ENCODE assay signal across 26 cellular contexts in genomic region chr14:69332782-69333395, GRCh38.
"Had no signal": no experiment of that assay in that cellular context is flagged by ENCODE, and none has a peak within 500 bp of the region (broad histone marks: within the 10 kb centered on the region; RNA-seq: fewer than 3 reads in every experiment).

No MANE protein-coding gene starts in this region.

- H3K27ac Mint-ChIP-seq: naive thymus-derived CD4-positive, alpha-beta T cell; natural killer cell treated with Interleukin-12 subunit alpha and Interleukin-12 subunit beta and Interleukin-15 and Interleukin-18, amount 100 ng/mL, for 72 hours; progenitor cell of endocrine pancreas; stimulated activated effector memory CD8-positive, alpha-beta T cell treated with anti-CD3 and anti-CD28 coated beads, Interleukin-12 subunit alpha, Interleukin-12 subunit beta, amount 100 ng/mL, for 72 hours had no signal

- H3K36me3 ChIP-seq: left lung, right atrium auricular region, right lobe of liver, tibial nerve, upper lobe of left lung, vagina had no signal

- H3K4me3 Mint-ChIP-seq: naive thymus-derived CD4-positive, alpha-beta T cell; natural killer cell treated with Interleukin-12 subunit alpha and Interleukin-12 subunit beta and Interleukin-15 and Interleukin-18, amount 100 ng/mL, for 72 hours; stimulated activated effector memory CD8-positive, alpha-beta T cell treated with anti-CD3 and anti-CD28 coated beads, Interleukin-12 subunit alpha, Interleukin-12 subunit beta, amount 100 ng/mL, for 72 hours; stimulated activated naive CD8-positive, alpha-beta T cell treated with anti-CD3 and anti-CD28 coated beads, Interleukin-15, amount 100 ng/mL, for 72 hours had no signal

- H2AFZ ChIP-seq: parathyroid adenoma had no signal

- H3K27me3 Mint-ChIP-seq: progenitor cell of endocrine pancreas had no signal

- H3K9ac ChIP-seq: parathyroid adenoma had no signal

- H3K4me3 ChIP-seq: left lung, lung, mucosa of descending colon, right atrium auricular region, right lobe of liver, smooth muscle cell, tibial nerve, upper lobe of left lung, vagina had no signal

- H3K9me3 Mint-ChIP-seq: natural killer cell treated with Interleukin-12 subunit alpha and Interleukin-12 subunit beta and Interleukin-15 and Interleukin-18, amount 100 ng/mL, for 72 hours; stimulated activated effector memory CD8-positive, alpha-beta T cell treated with anti-CD3 and anti-CD28 coated beads, Interleukin-12 subunit alpha, Interleukin-12 subunit beta, amount 100 ng/mL, for 72 hours; stimulated activated naive CD8-positive, alpha-beta T cell treated with anti-CD3 and anti-CD28 coated beads, Interleukin-15, amount 100 ng/mL, for 72 hours had no signal

- FAIRE-seq: kidney had no signal

- H3K4me2 ChIP-seq: smooth muscle cell had no signal

- H3K36me3 Mint-ChIP-seq: naive thymus-derived CD4-positive, alpha-beta T cell; natural killer cell treated with Interleukin-12 subunit alpha and Interleukin-12 subunit beta and Interleukin-15 and Interleukin-18, amount 100 ng/mL, for 72 hours; stimulated activated effector memory CD8-positive, alpha-beta T cell treated with anti-CD3 and anti-CD28 coated beads, Interleukin-12 subunit alpha, Interleukin-12 subunit beta, amount 100 ng/mL, for 72 hours had no signal

- H3K4me1 ChIP-seq: left lung, parathyroid adenoma, right atrium auricular region, right lobe of liver, upper lobe of left lung had no signal

- H3K9me3 ChIP-seq: left lung, mucosa of descending colon, right atrium auricular region, right lobe of liver, tibial nerve, upper lobe of left lung, vagina had no signal

- ATAC-seq: left colon; left lung; mucosa of descending colon; naive thymus-derived CD4-positive, alpha-beta T cell; right lobe of liver had no signal

- DNase-seq: hippocampal formation; kidney; left colon; midbrain; mucosa of descending colon; naive thymus-derived CD4-positive, alpha-beta T cell; nucleus accumbens; stimulated activated CD4-positive, alpha-beta T cell treated with anti-CD3 and anti-CD28 coated beads, Interleukin-12 subunit alpha, Interleukin-12 subunit beta, amount 100 ng/mL, for 4 hours; stimulated activated CD4-positive, alpha-beta T cell treated with anti-CD3 and anti-CD28 coated beads, Interleukin-15, amount 100 ng/mL, for 24 hours; stimulated activated CD4-positive, alpha-beta T cell treated with anti-CD3 and anti-CD28 coated beads, Interleukin-2, amount 100 ng/mL, for 24 hours; stimulated activated CD4-positive, alpha-beta T cell treated with anti-CD3 and anti-CD28 coated beads, Interleukin-4, amount 100 ng/mL, for 1 hour; stimulated activated naive CD4-positive, alpha-beta T cell; stimulated activated naive CD8-positive, alpha-beta T cell treated with anti-CD3 and anti-CD28 coated beads, Interleukin-15, amount 100 ng/mL, for 72 hours; substantia nigra; upper lobe of left lung had no signal

- H3K27me3 ChIP-seq: left lung, right atrium auricular region, right lobe of liver, tibial nerve, upper lobe of left lung, vagina had no signal

- H3K27ac ChIP-seq: left lung, parathyroid adenoma, right atrium auricular region, right lobe of liver, tibial nerve, upper lobe of left lung, vagina had no signal

- H3K79me2 ChIP-seq: parathyroid adenoma had no signal
